Comparison of ENCODE assay signal across 8 cellular contexts in genomic region chr10:2777946-2778345, GRCh38.
"Had no signal": no experiment of that assay in that cellular context is flagged by ENCODE, and none has a peak within 500 bp of the region (broad histone marks: within the 10 kb centered on the region; RNA-seq: fewer than 3 reads in every experiment).

No MANE protein-coding gene starts in this region.

- H2AFZ ChIP-seq: GM23248 had no signal

- H3K27ac ChIP-seq: GM23248 had no signal

- H3K4me1 ChIP-seq: HAP-1 had no signal

- H3K36me3 ChIP-seq: HAP-1 had no signal

- H3K9ac ChIP-seq: GM23248 had no signal

- H3K27ac Mint-ChIP-seq: HFFc6 had no signal

- H3K4me3 ChIP-seq: GM23248, HAP-1 had no signal

- ATAC-seq: HCT116 had no signal

- DNase-seq: GM23248, GOT3, H7, HFFc6, IMR-90, KBM-7 had no signal

- H3K4me3 Mint-ChIP-seq: HFFc6 had no signal

- H3K9me3 ChIP-seq: HAP-1 had no signal
